Comparison of ENCODE assay signal across 8 cellular contexts in the genomic region with DNA sequence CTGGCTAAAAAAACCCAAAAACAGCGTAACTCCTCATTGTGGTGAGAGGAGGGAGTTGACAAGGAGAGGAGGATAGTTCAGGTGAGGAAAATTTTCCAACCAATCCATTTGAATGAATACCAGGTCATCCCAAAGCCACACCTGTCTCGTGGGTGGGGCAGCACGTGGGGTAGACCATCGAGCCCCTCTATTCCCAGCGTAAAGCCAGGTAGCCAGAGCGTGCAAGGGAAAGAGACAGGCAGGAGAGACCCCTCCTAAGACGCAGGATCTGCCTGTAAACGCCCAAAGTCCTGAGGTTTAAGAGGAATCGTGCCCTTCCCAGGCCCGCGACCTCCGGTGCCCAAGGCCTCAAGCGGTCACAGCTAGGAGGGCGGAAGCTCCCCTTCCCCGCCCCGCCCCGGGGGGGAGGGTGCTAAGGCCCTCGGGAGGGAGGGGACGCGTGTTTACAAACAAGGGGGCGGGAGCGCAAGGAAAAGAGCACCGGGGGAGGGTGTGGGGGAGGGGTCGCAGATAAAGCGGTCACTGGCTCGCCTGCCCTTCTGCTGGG. TPM values are rescaled to one million over a fixed set of nuclear protein-coding genes. Genes with fewer than 3 reads are reported as not detected.
DNase-seq lines count a peak whose midpoint lies in the region; ATAC-seq, FAIRE-seq and TF ChIP-seq lines count a peak whose summit lies in the region.

No MANE protein-coding gene starts in this region.

- peaks cover 58% of the 10 kb centered on the region for H3K36me3 ChIP-seq in K562 (ENCODE audit: control insufficient read depth, insufficient read depth, low read length)

- in situ Hi-C loops in K562 (cut with MboI) = no loop called here

- peaks cover 7% of the 10 kb centered on the region for H3K9me1 ChIP-seq in K562 (ENCODE audit: control insufficient read depth, insufficient read depth, low read length)

- TF ChIP-seq EP300 in K562 (IDR thresholded peaks at IDR 0.05; ENCODE audit: low read length) = no peak

- peaks cover 43 to 46% of the 10 kb centered on the region in 2 experiments; a peak in 4 of 5 replicates for H3K4me1 ChIP-seq in K562 (replicated peaks in 1 of 2; ENCODE audit: control insufficient read depth in 2 of 2, insufficient read depth in 2 of 2, low read length in 2 of 2)

- H3K27ac ChIP-seq in K562 (ENCODE audit: extremely low read depth, low read depth, low read length) = peak overlapping the region; percentile 99

- TF ChIP-seq RAD21 in K562 (CRISPR knock-in tag; conservative IDR thresholded peaks at IDR 0.05 in 1 of 2, IDR thresholded peaks at IDR 0.05 in 1 of 2) = no peak

- peak; percentile 32 for DNase-seq in DMS53 treated with DMSO at 0.1 percent for 48 hours (lab: John Stamatoyannopoulos, UW; ENCODE audit: unreplicated experiment)
- peak; percentile 57 for DNase-seq in KG1 (lab: John Stamatoyannopoulos, UW)
- peak; percentile 70 to 82 for DNase-seq in SW 1271 (lab: John Stamatoyannopoulos, UW)
- peak; percentile 97 to 98 (median 98) for DNase-seq in K562 (ENCODE audit: extremely low read depth in 1 of 4, low spot score in 3 of 4)
- DNase-seq in inferior parietal cortex (ENCODE audit: extremely low spot score) = peak; percentile 56
- DNase-seq in stimulated activated CD4-positive, alpha-beta T cell treated with anti-CD3 and anti-CD28 coated beads, Interleukin-15, amount 100 ng/mL, for 24 hours = peak; percentile 88
- no peak for DNase-seq in dedifferentiated amniotic fluid mesenchymal stem cell (ENCODE audit: extremely low spot score)

- TSS peak; percentile 54 for BruUV-seq in K562 (replicated peaks; lab: Mats Ljungman, UMichigan)

- 2% methylated on average over 13 of the region's 26 CpGs for WGBS in K562 (ENCODE audit: insufficient coverage, low coverage, missing lambda C conversion rate)

- H3K4me2 ChIP-seq in K562 (ENCODE audit: insufficient read depth, low read length) = peak overlapping the region; percentile 100

- peak overlapping the region; percentile 65 for H3K4me3 ChIP-seq in K562

- CTCF ChIA-PET in K562 (lab: Yijun Ruan, JAX; ENCODE audit: low intra/inter-chr PET ratio) = no interaction called here

- H2AFZ ChIP-seq in K562 (ENCODE audit: low read depth, low read length) = peak overlapping the region; percentile 96

- peak overlapping the region; percentile 97 to 100 for H3K9ac ChIP-seq in K562 (ENCODE audit: insufficient read depth in 1 of 2, low read depth in 2 of 2, low read length in 2 of 2)

- H3K9me3 ChIP-seq in K562 (replicated peaks; ENCODE audit: control insufficient read depth, insufficient read depth, low read depth, low read length) = no peaks in the 10 kb centered on the region

- TF ChIP-seq POLR2A in K562 (conservative IDR thresholded peaks at IDR 0.05) = no peak

- FAIRE-seq in K562 (lab: Jason Lieb, UNC) = peak; percentile 71

- H4K20me1 ChIP-seq in K562 (replicated peaks; ENCODE audit: control insufficient read depth, insufficient read depth, low read length) = peaks cover 22% of the 10 kb centered on the region

- no peaks in the 10 kb centered on the region for H3K27me3 ChIP-seq in K562 (ENCODE audit: control insufficient read depth in 2 of 2, insufficient read depth in 2 of 2, low read length in 2 of 2)

- peak; percentile 18 for ATAC-seq in GM21526 (IDR thresholded peaks at IDR 0.05; ENCODE audit: low FRiP score, unreplicated experiment)
- peak; percentile 72 for ATAC-seq in K562

- TF ChIP-seq CTCF in K562 (IDR thresholded peaks at IDR 0.05 in 2 of 3, conservative IDR thresholded peaks at IDR 0.05 in 1 of 3; ENCODE audit: insufficient read depth in 2 of 3, low read depth in 1 of 3, low read length in 3 of 3) = peak in 1 of 3 experiments; percentile 13; a peak in 1 of 6 replicates

- POLR2A ChIA-PET in K562 (lab: Yijun Ruan, JAX) = interaction anchor here (1.0 to 1.4 kb wide), 3 partner anchors 8 to 228 kb away, joined by 3 to 5 read pairs (median 4); a partner anchor contains a TSS

- intact Hi-C loops in K562 (cut with micrococcal nuclease) = loop anchor here (2.0 to 5.0 kb wide), 4 partner anchors 49 to 1067 kb away; a partner anchor contains a TSS

- H3K79me2 ChIP-seq in K562 (ENCODE audit: control insufficient read depth, insufficient read depth, low read length) = peaks cover 66% of the 10 kb centered on the region

RNA-seq across cellular contexts. Expression of a gene that starts 0.7 kb away (rescaled TPM):
- total RNA-seq in K562 (2011; cell fraction: chromatin; rRNA removed; ENCODE audit: low replicate concordance) = 106 and 228 TPM in 2 replicates
- total RNA-seq in K562 (2011; cell fraction: nucleolus; rRNA removed) = 118 and 121 TPM in 2 replicates
- 116 TPM in 2 replicates for total RNA-seq in K562 (2011; cell fraction: nucleoplasm; rRNA removed)
- 18.4 and 18.9 TPM in 2 replicates for total RNA-seq in K562 (2014; rRNA removed)
- total RNA-seq in K562 (2014; rRNA removed; fragmentation: Illumina TruSeq; extraction: Trizol) = 8.5 and 9.7 TPM in 2 replicates
- total RNA-seq in K562 (2015; rRNA removed; fragmentation: Illumina TruSeq; extraction: Trizol) = 13.2 and 14.6 TPM in 2 replicates
- total RNA-seq in K562 (2021) = 30.3 and 33.9 TPM in 2 replicates
- 32.6 and 57.5 TPM in 2 replicates for polyA plus RNA-seq in K562 (2011; rRNA removed)
- polyA plus RNA-seq in K562 (2011; cell fraction: cytosol; rRNA removed) = 26.3 and 30.2 TPM in 2 replicates
- polyA plus RNA-seq in K562 (2011; cell fraction: nucleus; rRNA removed) = 207 and 268 TPM in 2 replicates
- 32.0 and 41.3 TPM in 2 replicates for polyA plus RNA-seq in K562 (2012)
- polyA plus RNA-seq in K562 (2014; fragmentation: Illumina TruSeq; extraction: Trizol) = 28.4 and 29.9 TPM in 2 replicates
- polyA plus RNA-seq in K562 (2014; fragmentation: Nextera tagmentation; extraction: Ambion mirVana) = 1 to 10 TPM in 1 of 2 experiments, under 1 TPM in 1; 0.76 to 2.1 TPM
- polyA plus RNA-seq in K562 (2014; rRNA removed) = 25.8 and 35.5 TPM in 2 replicates
- 26.8 and 31.2 TPM in 2 replicates for polyA minus RNA-seq in K562 (2011; rRNA and poly(A)+ RNA removed)
- polyA minus RNA-seq in K562 (2011; cell fraction: cytosol; rRNA and poly(A)+ RNA removed) = 16.5 and 20.0 TPM in 2 replicates
- polyA minus RNA-seq in K562 (2011; cell fraction: nucleus; rRNA and poly(A)+ RNA removed) = 24.8 and 43.4 TPM in 2 replicates

RNA-seq across cellular contexts. Expression of a gene that starts 0.9 kb away (rescaled TPM):
- 181 and 256 TPM in 2 replicates for total RNA-seq in K562 (2011; cell fraction: chromatin; rRNA removed; ENCODE audit: low replicate concordance)
- 225 and 235 TPM in 2 replicates for total RNA-seq in K562 (2011; cell fraction: nucleolus; rRNA removed)
- total RNA-seq in K562 (2011; cell fraction: nucleoplasm; rRNA removed) = 285 and 295 TPM in 2 replicates
- total RNA-seq in K562 (2014; rRNA removed) (154 and 161 TPM in 2 replicates), K562 (2014; rRNA removed; fragmentation: Illumina TruSeq; extraction: Trizol) (112 and 117 TPM in 2 replicates), K562 (2015; rRNA removed; fragmentation: Illumina TruSeq; extraction: Trizol) (121 and 122 TPM in 2 replicates), K562 (2021) (133 and 159 TPM in 2 replicates)
- polyA plus RNA-seq in K562 (2011; rRNA removed) (112 and 116 TPM in 2 replicates), K562 (2014; fragmentation: Illumina TruSeq; extraction: Trizol) (169 and 222 TPM in 2 replicates), K562 (2014; fragmentation: Nextera tagmentation; extraction: Ambion mirVana) (10 to 100 TPM; 21.7 to 23.5 TPM), K562 (2014; rRNA removed) (150 and 169 TPM in 2 replicates)
- 129 and 140 TPM in 2 replicates for polyA plus RNA-seq in K562 (2011; cell fraction: cytosol; rRNA removed)
- 120 and 135 TPM in 2 replicates for polyA plus RNA-seq in K562 (2011; cell fraction: nucleus; rRNA removed)
- 150 and 152 TPM in 2 replicates for polyA plus RNA-seq in K562 (2012)
- polyA minus RNA-seq in K562 (2011; rRNA and poly(A)+ RNA removed) = 85.9 and 92.0 TPM in 2 replicates
- polyA minus RNA-seq in K562 (2011; cell fraction: cytosol; rRNA and poly(A)+ RNA removed) = 44.7 and 50.8 TPM in 2 replicates
- 42.8 and 74.4 TPM in 2 replicates for polyA minus RNA-seq in K562 (2011; cell fraction: nucleus; rRNA and poly(A)+ RNA removed)

RNA-seq across cellular contexts. Expression of a gene that starts 4.7 kb away (rescaled TPM):
- total RNA-seq in K562 (2011; cell fraction: chromatin; rRNA removed; ENCODE audit: low replicate concordance) = 8.8 and 25.7 TPM in 2 replicates
- 26.0 and 28.7 TPM in 2 replicates for total RNA-seq in K562 (2011; cell fraction: nucleolus; rRNA removed)
- total RNA-seq in K562 (2011; cell fraction: nucleoplasm; rRNA removed) = 17.3 and 18.1 TPM in 2 replicates
- total RNA-seq in K562 (2014; rRNA removed) (32.5 and 38.9 TPM in 2 replicates), K562 (2014; rRNA removed; fragmentation: Illumina TruSeq; extraction: Trizol) (12.4 and 14.2 TPM in 2 replicates), K562 (2015; rRNA removed; fragmentation: Illumina TruSeq; extraction: Trizol) (8.1 and 10.0 TPM in 2 replicates), K562 (2021) (20.5 and 22.0 TPM in 2 replicates)
- polyA plus RNA-seq in K562 (2011; rRNA removed) (15.6 and 30.3 TPM in 2 replicates), K562 (2014; fragmentation: Illumina TruSeq; extraction: Trizol) (10.3 and 13.6 TPM in 2 replicates), K562 (2014; fragmentation: Nextera tagmentation; extraction: Ambion mirVana) (1 to 10 TPM; 3.7 to 4.7 TPM), K562 (2014; rRNA removed) (35.2 and 37.3 TPM in 2 replicates)
- polyA plus RNA-seq in K562 (2011; cell fraction: cytosol; rRNA removed) = 20.6 and 74.0 TPM in 2 replicates
- polyA plus RNA-seq in K562 (2011; cell fraction: nucleus; rRNA removed) = 30.2 and 58.4 TPM in 2 replicates
- polyA plus RNA-seq in K562 (2012) = 19.8 and 22.7 TPM in 2 replicates
- 6.8 and 15.1 TPM in 2 replicates for polyA minus RNA-seq in K562 (2011; rRNA and poly(A)+ RNA removed)
- polyA minus RNA-seq in K562 (2011; cell fraction: cytosol; rRNA and poly(A)+ RNA removed) = 1.5 and 8.9 TPM in 2 replicates
- 7.9 and 9.8 TPM in 2 replicates for polyA minus RNA-seq in K562 (2011; cell fraction: nucleus; rRNA and poly(A)+ RNA removed)

RNA-seq across cellular contexts. Expression of a gene that starts 7.5 kb away (rescaled TPM):
- total RNA-seq in K562 (2011; cell fraction: chromatin; rRNA removed; ENCODE audit: low replicate concordance) = 0.30 and 2.2 TPM in 2 replicates
- total RNA-seq in K562 (2011; cell fraction: nucleolus; rRNA removed) = 0.83 and 1.1 TPM in 2 replicates
- 0.92 and 0.95 TPM in 2 replicates for total RNA-seq in K562 (2011; cell fraction: nucleoplasm; rRNA removed)
- total RNA-seq in K562 (2014; rRNA removed) (0.05 and 0.37 TPM in 2 replicates), K562 (2014; rRNA removed; fragmentation: Illumina TruSeq; extraction: Trizol) (0.04 TPM in 1 of 2 replicates, not detected in the other), K562 (2015; rRNA removed; fragmentation: Illumina TruSeq; extraction: Trizol) (0.15 and 0.22 TPM in 2 replicates), K562 (2021) (0.16 and 0.35 TPM in 2 replicates)
- polyA plus RNA-seq in K562 (2011; rRNA removed) (0.13 and 0.61 TPM in 2 replicates), K562 (2014; fragmentation: Illumina TruSeq; extraction: Trizol) (0.06 and 0.11 TPM in 2 replicates), K562 (2014; fragmentation: Nextera tagmentation; extraction: Ambion mirVana) (under 1 TPM in 1 of 2 experiments, not detected in 1; 0.04 TPM), K562 (2014; rRNA removed) (0.19 and 0.32 TPM in 2 replicates)
- polyA plus RNA-seq in K562 (2011; cell fraction: cytosol; rRNA removed) = 0.13 and 0.15 TPM in 2 replicates
- polyA plus RNA-seq in K562 (2011; cell fraction: nucleus; rRNA removed) = 2.1 and 3.4 TPM in 2 replicates
- polyA plus RNA-seq in K562 (2012) = 0.26 and 1.00 TPM in 2 replicates
- polyA minus RNA-seq in K562 (2011; rRNA and poly(A)+ RNA removed) = not detected in 2 replicates
- polyA minus RNA-seq in K562 (2011; cell fraction: cytosol; rRNA and poly(A)+ RNA removed) = not detected in 2 replicates
- polyA minus RNA-seq in K562 (2011; cell fraction: nucleus; rRNA and poly(A)+ RNA removed) = 0.27 and 0.89 TPM in 2 replicates

RNA-seq across cellular contexts. Expression of a gene that starts 8.5 kb away (rescaled TPM):
- total RNA-seq in K562 (2011; cell fraction: chromatin; rRNA removed; ENCODE audit: low replicate concordance) = 19.1 and 48.9 TPM in 2 replicates
- 35.5 and 38.2 TPM in 2 replicates for total RNA-seq in K562 (2011; cell fraction: nucleolus; rRNA removed)
- total RNA-seq in K562 (2011; cell fraction: nucleoplasm; rRNA removed) = 24.5 and 29.3 TPM in 2 replicates
- total RNA-seq in K562 (2014; rRNA removed) = 40.2 and 50.0 TPM in 2 replicates
- total RNA-seq in K562 (2014; rRNA removed; fragmentation: Illumina TruSeq; extraction: Trizol) = 24.6 and 27.5 TPM in 2 replicates
- total RNA-seq in K562 (2015; rRNA removed; fragmentation: Illumina TruSeq; extraction: Trizol) = 32.8 and 36.9 TPM in 2 replicates
- 45.2 and 52.0 TPM in 2 replicates for total RNA-seq in K562 (2021)
- 28.7 and 32.3 TPM in 2 replicates for polyA plus RNA-seq in K562 (2011; rRNA removed)
- 32.0 and 49.7 TPM in 2 replicates for polyA plus RNA-seq in K562 (2011; cell fraction: cytosol; rRNA removed)
- 71.2 and 99.4 TPM in 2 replicates for polyA plus RNA-seq in K562 (2011; cell fraction: nucleus; rRNA removed)
- polyA plus RNA-seq in K562 (2012) = 53.8 and 61.3 TPM in 2 replicates
- 44.2 and 45.4 TPM in 2 replicates for polyA plus RNA-seq in K562 (2014; fragmentation: Illumina TruSeq; extraction: Trizol)
- 1 to 10 TPM; 4.2 to 4.8 TPM for polyA plus RNA-seq in K562 (2014; fragmentation: Nextera tagmentation; extraction: Ambion mirVana)
- 54.4 and 59.1 TPM in 2 replicates for polyA plus RNA-seq in K562 (2014; rRNA removed)
- polyA minus RNA-seq in K562 (2011; rRNA and poly(A)+ RNA removed) = 9.4 and 21.5 TPM in 2 replicates
- 13.9 and 17.4 TPM in 2 replicates for polyA minus RNA-seq in K562 (2011; cell fraction: cytosol; rRNA and poly(A)+ RNA removed)
- polyA minus RNA-seq in K562 (2011; cell fraction: nucleus; rRNA and poly(A)+ RNA removed) = 5.3 and 8.9 TPM in 2 replicates
